In the genomic region with DNA sequence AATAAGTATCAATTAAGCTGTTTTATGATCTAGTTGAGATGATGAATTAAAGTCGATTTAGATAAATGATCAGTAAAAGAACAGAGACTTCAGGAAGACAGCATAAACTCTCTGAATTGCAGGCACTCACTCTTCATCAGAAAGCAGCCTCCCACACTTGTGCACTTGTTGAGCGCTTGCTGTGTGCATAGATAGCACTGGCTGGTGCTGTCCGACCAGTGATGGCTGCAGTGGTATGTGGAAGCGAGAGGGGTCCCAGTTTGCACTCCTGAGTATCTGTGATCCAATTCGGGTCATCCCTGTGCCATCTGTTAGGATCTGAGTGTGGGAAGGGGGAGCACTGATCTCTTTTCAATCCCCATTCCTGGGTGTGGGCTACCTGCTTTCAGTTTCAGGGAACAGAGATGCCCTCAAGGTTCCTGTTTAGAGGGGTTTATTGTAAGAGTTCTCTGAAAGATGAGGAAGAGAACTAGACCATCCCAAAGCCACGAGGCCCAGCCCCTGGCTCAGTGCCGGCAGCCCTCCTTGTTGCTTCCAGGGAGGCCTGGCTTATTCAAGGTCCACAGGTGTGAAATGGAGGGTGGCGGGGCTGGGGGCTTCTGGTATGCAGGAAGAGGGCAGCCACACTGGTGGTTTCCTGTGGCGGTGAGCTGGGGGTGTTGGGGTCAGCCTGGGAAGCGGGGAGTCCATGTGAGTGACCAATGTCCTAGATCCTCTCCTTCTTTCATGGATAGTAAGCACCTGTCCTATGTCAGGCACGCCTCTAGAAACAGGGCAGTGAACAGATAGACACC, we compare ENCODE assay signal across 25 cellular contexts.
A peak's percentile ranks its signal among the peaks of the same experiment; 100 is the strongest.
DNase-seq lines count a peak whose midpoint lies in the region; ATAC-seq, FAIRE-seq and TF ChIP-seq lines count a peak whose summit lies in the region.
"Had no signal": no experiment of that assay in that cellular context is flagged by ENCODE, and none has a peak within 500 bp of the region (broad histone marks: within the 10 kb centered on the region; RNA-seq: fewer than 3 reads in every experiment).

No MANE protein-coding gene starts in this region.

- no peak for TF ChIP-seq POLR2A in sigmoid colon (IDR thresholded peaks at IDR 0.05)

- H3K4me3 ChIP-seq in HEK293 (ENCODE audit: low read depth, low read length) (no peak overlapping the region), muscle layer of colon (ENCODE audit: low read depth in 1 of 2, low read length in 2 of 2) (no peak overlapping the region), sigmoid colon (no peak overlapping the region), pancreas (no peak overlapping the region)
- H3K4me3 ChIP-seq: left lung, MG63, Peyer's patch, smooth muscle cell had no signal

- H3K9ac ChIP-seq in muscle layer of colon (ENCODE audit: low read length) = no peak overlapping the region

- peaks cover 2% of the 10 kb centered on the region for H3K27me3 Mint-ChIP-seq in brain
- H3K27me3 Mint-ChIP-seq: stimulated activated naive CD8-positive, alpha-beta T cell treated with anti-CD3 and anti-CD28 coated beads, Interleukin-15, Interleukin-2, amounts not matched to agents 100 ng/mL and 50 ng/mL, for 24 hours had no signal

- intact Hi-C loops in sigmoid colon (cut with DNase I) (no loop called here), pancreas (cut with DNase I) (no loop called here)

- peaks cover 53% of the 10 kb centered on the region for H3K4me1 Mint-ChIP-seq in brain
- H3K4me1 Mint-ChIP-seq: immature natural killer cell, naive B cell had no signal

- TF ChIP-seq CTCF in HEK293 (tag by site-specific recombination; IDR thresholded peaks at IDR 0.05) (no peak), brain (conservative IDR thresholded peaks at IDR 0.05) (no peak), sigmoid colon (IDR thresholded peaks at IDR 0.05) (no peak), pancreas (IDR thresholded peaks at IDR 0.05) (no peak)

- POLR2A ChIA-PET in HEK293 (lab: Yijun Ruan, JAX) = no interaction called here

- ATAC-seq in pancreas = no peak
- ATAC-seq in HG03039 (IDR thresholded peaks at IDR 0.05; ENCODE audit: unreplicated experiment) = no peak
- ATAC-seq: CD8-positive, alpha-beta T cell had no signal

- no peaks in the 10 kb centered on the region for H3K36me3 ChIP-seq in HEK293 (ENCODE audit: control insufficient read depth in 2 of 2, insufficient read depth in 1 of 2, low read length in 2 of 2)
- no peaks in the 10 kb centered on the region for H3K36me3 ChIP-seq in muscle layer of colon (ENCODE audit: insufficient read depth, low read length)
- no peaks in the 10 kb centered on the region for H3K36me3 ChIP-seq in sigmoid colon
- H3K36me3 ChIP-seq in pancreas = no peaks in the 10 kb centered on the region
- H3K36me3 ChIP-seq: left lung, MG63, Peyer's patch had no signal

- H3K27me3 ChIP-seq in muscle layer of colon (ENCODE audit: control insufficient read depth in 1 of 2, insufficient read depth in 2 of 2, low read length in 2 of 2) = no peaks in the 10 kb centered on the region
- H3K27me3 ChIP-seq in sigmoid colon = peaks cover 0 to 4% (median 0%) of the 10 kb centered on the region in 3 donors
- H3K27me3 ChIP-seq in pancreas = no peaks in the 10 kb centered on the region
- H3K27me3 ChIP-seq: left lung, MG63, Peyer's patch had no signal

- no peaks in the 10 kb centered on the region for H3K9me3 ChIP-seq in HEK293 (ENCODE audit: control insufficient read depth, insufficient read depth, low read depth, low read length)
- no peaks in the 10 kb centered on the region for H3K9me3 ChIP-seq in muscle layer of colon (ENCODE audit: low read length)
- no peaks in the 10 kb centered on the region for H3K9me3 ChIP-seq in sigmoid colon
- no peaks in the 10 kb centered on the region for H3K9me3 ChIP-seq in pancreas
- H3K9me3 ChIP-seq: left lung, Peyer's patch had no signal

- peaks cover 29% of the 10 kb centered on the region for H3K36me3 Mint-ChIP-seq in brain
- H3K36me3 Mint-ChIP-seq: CD8-positive, alpha-beta T cell; immature natural killer cell had no signal

- peak overlapping the region; percentile 42 to 69 (median 52) for H3K4me3 Mint-ChIP-seq in brain
- H3K4me3 Mint-ChIP-seq: activated CD4-positive, alpha-beta memory T cell treated with anti-CD3 and anti-CD28 coated beads, Interleukin-2, amount 10 ng/mL, durations not matched to agents 7 days and 5 days; CD8-positive, alpha-beta T cell; immature natural killer cell; stimulated activated naive CD8-positive, alpha-beta T cell treated with anti-CD3 and anti-CD28 coated beads, Interleukin-15, Interleukin-2, amounts not matched to agents 100 ng/mL and 50 ng/mL, for 24 hours had no signal

- H3K4me1 ChIP-seq in HEK293 (ENCODE audit: control insufficient read depth, insufficient read depth, low read length) = no peaks in the 10 kb centered on the region
- peaks cover 24% of the 10 kb centered on the region for H3K4me1 ChIP-seq in muscle layer of colon (ENCODE audit: insufficient read depth, low read length)
- peaks cover 0 to 31% (median 20%) of the 10 kb centered on the region in 4 donors for H3K4me1 ChIP-seq in sigmoid colon
- no peaks in the 10 kb centered on the region for H3K4me1 ChIP-seq in pancreas
- H3K4me1 ChIP-seq: left lung, Peyer's patch had no signal

- no peak for TF ChIP-seq EP300 in sigmoid colon (IDR thresholded peaks at IDR 0.05)

- WGBS in sigmoid colon, 2 donors = 86 to 89% methylated on average over 11 of the region's 11 CpGs
- 79 to 85% methylated on average over 11 of the region's 11 CpGs for WGBS in pancreas, 2 donors

- peak overlapping the region; percentile 87 to 97 (median 95) for H3K27ac Mint-ChIP-seq in brain
- H3K27ac Mint-ChIP-seq: activated CD4-positive, alpha-beta memory T cell treated with anti-CD3 and anti-CD28 coated beads, Interleukin-2, amount 10 ng/mL, durations not matched to agents 7 days and 5 days; CD8-positive, alpha-beta T cell; immature natural killer cell; naive B cell; stimulated activated naive CD8-positive, alpha-beta T cell treated with anti-CD3 and anti-CD28 coated beads, Interleukin-15, Interleukin-2, amounts not matched to agents 100 ng/mL and 50 ng/mL, for 24 hours had no signal

- FAIRE-seq in pancreas (lab: Jason Lieb, UNC) = no peak
- FAIRE-seq: endothelial cell of umbilical vein, HTR-8/SVneo had no signal

- CTCF ChIA-PET in HEK293 (lab: Yijun Ruan, JAX) = no interaction called here

- no peak for DNase-seq in sigmoid colon
- DNase-seq in pancreas = no peak
- no peak for DNase-seq in EL
- no peak for DNase-seq in SKM-1 (lab: John Stamatoyannopoulos, UW; ENCODE audit: unreplicated experiment)
- DNase-seq: activated CD4-positive, alpha-beta memory T cell treated with anti-CD3 and anti-CD28 coated beads, Interleukin-2, amount 10 ng/mL, durations not matched to agents 7 days and 5 days; activated CD4-positive, alpha-beta T cell treated with anti-CD3 and anti-CD28 coated beads for 1 hour; activated CD8-positive, alpha-beta memory T cell treated with anti-CD3 and anti-CD28 coated beads, Interleukin-2, amount 50 U/mL, for 4 hours; activated naive CD4-positive, alpha-beta T cell treated with Interleukin-2 at 50 U/mL for 16 hours; CD8-positive, alpha-beta T cell; GOT3; immature natural killer cell; left lung; naive B cell; NCI-H1105 treated with DMSO at 0.1 percent for 48 hours; SW 1271 had no signal

- peaks cover 11 to 30% (median 26%) of the 10 kb centered on the region in 5 experiments for H3K9me3 Mint-ChIP-seq in brain
- H3K9me3 Mint-ChIP-seq: activated CD4-positive, alpha-beta memory T cell treated with anti-CD3 and anti-CD28 coated beads, Interleukin-2, amount 10 ng/mL, durations not matched to agents 7 days and 5 days; CD8-positive, alpha-beta T cell; immature natural killer cell had no signal

- no peak overlapping the region for H3K27ac ChIP-seq in HEK293 (ENCODE audit: extremely low read depth, low read depth, low read length)
- H3K27ac ChIP-seq in muscle layer of colon (ENCODE audit: low read depth, low read length) = peak overlapping the region; percentile 21
- peak overlapping the region in 3 of 4 donors; percentile 52 to 62 (median 61) for H3K27ac ChIP-seq in sigmoid colon
- H3K27ac ChIP-seq in pancreas = peak overlapping the region in 1 of 4 donors; percentile 68
- H3K27ac ChIP-seq: left lung had no signal

TF ChIP-seq in HEK293, 187 proteins besides CTCF, POLR2A, EP300 and RAD21:
- TF ChIP-seq OSR2 (tag by site-specific recombination; IDR thresholded peaks at IDR 0.05) (no peak), SCRT1 (tag by site-specific recombination; IDR thresholded peaks at IDR 0.05; ENCODE audit: borderline replicate concordance) (0 out of 2 replicates have a peak, but pooled peaks have one; percentile 16)
TF ChIP-seq in HEK293: peak in this region for 1.
